12 cellular contexts compared by ENCODE assay signal in the genomic region with DNA sequence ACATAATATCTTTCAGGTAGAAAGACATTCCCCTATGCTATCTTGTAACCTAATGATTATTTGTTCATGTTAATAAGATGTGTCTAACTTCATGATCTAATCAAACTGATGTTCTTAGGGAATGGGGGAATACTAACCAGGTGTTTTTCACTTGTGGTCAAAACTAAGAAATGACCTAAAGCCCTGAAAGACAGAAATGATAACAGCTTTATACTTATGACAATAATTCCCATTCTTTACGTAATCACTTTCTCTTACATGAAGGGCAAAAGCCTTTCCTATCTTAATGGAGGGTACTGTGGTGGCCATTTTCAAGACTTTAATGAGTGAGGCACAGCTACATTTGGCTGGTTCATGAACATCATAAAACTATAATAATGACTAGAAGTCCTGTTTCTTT. TPM values are rescaled to one million over a fixed set of nuclear protein-coding genes. Genes with fewer than 3 reads are reported as not detected.
DNase-seq lines count a peak whose midpoint lies in the region; ATAC-seq and TF ChIP-seq lines count a peak whose summit lies in the region.
"Had no signal": no experiment of that assay in that cellular context is flagged by ENCODE, and none has a peak within 500 bp of the region (broad histone marks: within the 10 kb centered on the region; RNA-seq: fewer than 3 reads in every experiment).

No MANE protein-coding gene starts in this region.

- no peak overlapping the region for H3K27ac ChIP-seq in smooth muscle cell (ENCODE audit: low read depth)
- H3K27ac ChIP-seq: SJCRH30 had no signal

- H2AFZ ChIP-seq in smooth muscle cell (ENCODE audit: low read depth): peak overlapping the region; percentile 59

- H3K4me1 ChIP-seq in endocrine pancreas (ENCODE audit: control insufficient read depth, insufficient read depth, low read length) (peaks cover 20% of the 10 kb centered on the region), smooth muscle cell (ENCODE audit: low read depth) (peaks cover 9% of the 10 kb centered on the region)
- H3K4me1 ChIP-seq: SJCRH30 had no signal

- H3K27me3 ChIP-seq in endocrine pancreas (ENCODE audit: control insufficient read depth, insufficient read depth, low read length): no peaks in the 10 kb centered on the region
- H3K27me3 ChIP-seq in smooth muscle cell (ENCODE audit: low read depth): no peaks in the 10 kb centered on the region
- H3K27me3 ChIP-seq: BE2C, SJCRH30 had no signal

- no peaks in the 10 kb centered on the region for H4K20me1 ChIP-seq in smooth muscle cell (ENCODE audit: low read depth)

- DNase-seq in HT-29 (ENCODE audit: low spot score) (peak; percentile 21), smooth muscle cell (lab: John Stamatoyannopoulos, UW; ENCODE audit: unreplicated experiment) (no peak), putamen (ENCODE audit: low spot score) (no peak), NCI-H187 (lab: John Stamatoyannopoulos, UW) (no peak), NCI-H187 treated with DMSO at 0.1 percent for 48 hours (lab: John Stamatoyannopoulos, UW) (no peak)
- DNase-seq: CD4-positive, alpha-beta memory T cell; DND-41; NCI-H1092 had no signal

- no peak for TF ChIP-seq CTCF in smooth muscle cell (IDR thresholded peaks at IDR 0.05; ENCODE audit: borderline replicate concordance, insufficient read depth, poor library complexity, severe bottlenecking)

- H3K79me2 ChIP-seq in smooth muscle cell (ENCODE audit: low read depth): no peaks in the 10 kb centered on the region

- peak overlapping the region; percentile 68 for H3K4me3 ChIP-seq in endocrine pancreas (ENCODE audit: control insufficient read depth, insufficient read depth, low read length)
- H3K4me3 ChIP-seq in smooth muscle cell: no peak overlapping the region
- H3K4me3 ChIP-seq: SJCRH30 had no signal

- H3K9me3 ChIP-seq in endocrine pancreas (ENCODE audit: control insufficient read depth, low read length): no peaks in the 10 kb centered on the region
- no peaks in the 10 kb centered on the region for H3K9me3 ChIP-seq in smooth muscle cell (replicated peaks; ENCODE audit: low read depth)
- H3K9me3 ChIP-seq: BE2C, SJCRH30 had no signal

- no peaks in the 10 kb centered on the region for H3F3A ChIP-seq in smooth muscle cell (ENCODE audit: low read depth)

- no peak overlapping the region for H3K4me2 ChIP-seq in smooth muscle cell

- H3K36me3 ChIP-seq in endocrine pancreas (ENCODE audit: control insufficient read depth, insufficient read depth, low read length): no peaks in the 10 kb centered on the region
- no peaks in the 10 kb centered on the region for H3K36me3 ChIP-seq in smooth muscle cell (ENCODE audit: low read depth)
- H3K36me3 ChIP-seq: BE2C, SJCRH30 had no signal

- 77% methylated on average over 1 of the region's 1 CpG for WGBS in smooth muscle cell (ENCODE audit: low lambda C conversion rate)

- ATAC-seq in GM18868 (IDR thresholded peaks at IDR 0.05; ENCODE audit: unreplicated experiment): peak; percentile 24

- H3K9ac ChIP-seq in endocrine pancreas (ENCODE audit: control insufficient read depth, insufficient read depth, low read length) (no peak overlapping the region), smooth muscle cell (ENCODE audit: low read depth) (no peak overlapping the region)

RNA-seq across cellular contexts. Expression of a gene that starts 33.9 kb away (rescaled TPM):
- total RNA-seq in HT-29 (2014; rRNA removed; shearing (Covaris generic)): 50.1 and 59.3 TPM in 2 replicates
- total RNA-seq in smooth muscle cell: 18.8 and 33.4 TPM in 2 replicates
- polyA plus RNA-seq in smooth muscle cell: 13.0 and 16.7 TPM in 2 replicates
- total RNA-seq: CD4-positive, alpha-beta memory T cell had no signal
- polyA plus RNA-seq: CD4-positive, alpha-beta memory T cell had no signal
